9 cellular contexts compared by ENCODE assay signal in genomic region chr3:156382458-156383346, GRCh38.
DNase-seq lines count a peak whose midpoint lies in the region; TF ChIP-seq lines count a peak whose summit lies in the region.
"Had no signal": no experiment of that assay in that cellular context is flagged by ENCODE, and none has a peak within 500 bp of the region (broad histone marks: within the 10 kb centered on the region; RNA-seq: fewer than 3 reads in every experiment).

No MANE protein-coding gene starts in this region.

- POLR2A ChIA-PET in CD4-positive, alpha-beta memory T cell (lab: Charles Lee; ENCODE audit: partially characterized antibody) = no interaction called here

- H3K4me3 ChIP-seq in cardiac fibroblast (replicated peaks in 1 of 2; ENCODE audit: low read depth in 2 of 2, low read length in 2 of 2) = no peak overlapping the region
- H3K4me3 ChIP-seq in CD4-positive, alpha-beta memory T cell (ENCODE audit: low read length in 2 of 2) = no peak overlapping the region

- no peak overlapping the region for H3K4me3 Mint-ChIP-seq in activated T-cell treated with anti-CD3 and anti-CD28 coated beads, Interleukin-2, amount 50 U/mL, for 24 hours
- H3K4me3 Mint-ChIP-seq in neural crest cell = no peak overlapping the region
- no peak overlapping the region for H3K4me3 Mint-ChIP-seq in CD4-positive, alpha-beta memory T cell
- H3K4me3 Mint-ChIP-seq: stimulated activated naive CD8-positive, alpha-beta T cell treated with anti-CD3 and anti-CD28 coated beads, Interleukin-15, Interleukin-2, amounts not matched to agents 100 ng/mL and 50 ng/mL, for 24 hours had no signal

- no peaks in the 10 kb centered on the region for H3K4me1 ChIP-seq in CD4-positive, alpha-beta memory T cell (ENCODE audit: insufficient read depth, low read length)

- no peaks in the 10 kb centered on the region for H3K9me3 ChIP-seq in CD4-positive, alpha-beta memory T cell (ENCODE audit: control insufficient read depth in 1 of 2, low read length in 2 of 2)

- H3K4me1 Mint-ChIP-seq in activated T-cell treated with anti-CD3 and anti-CD28 coated beads, Interleukin-2, amount 50 U/mL, for 24 hours (ENCODE audit: low read depth) = no peaks in the 10 kb centered on the region
- H3K4me1 Mint-ChIP-seq in neural crest cell = peaks cover 5% of the 10 kb centered on the region
- no peaks in the 10 kb centered on the region for H3K4me1 Mint-ChIP-seq in CD4-positive, alpha-beta memory T cell

- H3K27me3 ChIP-seq in CD4-positive, alpha-beta memory T cell (ENCODE audit: insufficient read depth, low read length) = no peaks in the 10 kb centered on the region

- no peak overlapping the region for H3K27ac ChIP-seq in CD4-positive, alpha-beta memory T cell (ENCODE audit: low read depth, low read length)

- intact Hi-C loops in CD4-positive, alpha-beta memory T cell (cut with micrococcal nuclease) = loop anchor here (5.0 kb wide), 1 partner anchor 125 kb away; no protein-coding TSS in a partner anchor

- H3K27ac Mint-ChIP-seq in activated T-cell treated with anti-CD3 and anti-CD28 coated beads, Interleukin-2, amount 50 U/mL, for 24 hours = no peak overlapping the region
- no peak overlapping the region for H3K27ac Mint-ChIP-seq in neural crest cell (ENCODE audit: unreplicated experiment)
- H3K27ac Mint-ChIP-seq in CD4-positive, alpha-beta memory T cell = no peak overlapping the region
- H3K27ac Mint-ChIP-seq: stimulated activated naive CD8-positive, alpha-beta T cell treated with anti-CD3 and anti-CD28 coated beads, Interleukin-15, Interleukin-2, amounts not matched to agents 100 ng/mL and 50 ng/mL, for 24 hours had no signal

- CTCF ChIA-PET in CD4-positive, alpha-beta memory T cell (lab: Charles Lee; ENCODE audit: partially characterized antibody) = interaction anchor here (0.7 to 2.8 kb wide), 12 partner anchors 9 to 576 kb away, joined by 3 to 22 read pairs (median 4); partner anchors contain the start of gene C3orf33

- no peaks in the 10 kb centered on the region for H3K9me3 Mint-ChIP-seq in activated T-cell treated with anti-CD3 and anti-CD28 coated beads, Interleukin-2, amount 50 U/mL, for 24 hours
- H3K9me3 Mint-ChIP-seq in neural crest cell = no peaks in the 10 kb centered on the region
- H3K9me3 Mint-ChIP-seq in CD4-positive, alpha-beta memory T cell = no peaks in the 10 kb centered on the region
- H3K9me3 Mint-ChIP-seq: stimulated activated naive CD8-positive, alpha-beta T cell treated with anti-CD3 and anti-CD28 coated beads, Interleukin-15, Interleukin-2, amounts not matched to agents 100 ng/mL and 50 ng/mL, for 24 hours had no signal

- peak; percentile 27 to 39 for DNase-seq in activated T-cell treated with anti-CD3 and anti-CD28 coated beads, Interleukin-2, amount 50 U/mL, for 48 hours
- no peak for DNase-seq in activated T-cell treated with anti-CD3 and anti-CD28 coated beads, Interleukin-2, amount 50 U/mL, for 24 hours
- DNase-seq in H4 (ENCODE audit: low spot score) (peak; percentile 43), NCI-H774 (lab: John Stamatoyannopoulos, UW) (peak; percentile 31), cardiac fibroblast (ENCODE audit: low read depth in 2 of 2) (peak; percentile 51 to 66), neural crest cell (ENCODE audit: low read depth, low spot score) (peak; percentile 16), T-helper 1 cell (no peak)
- no peak for DNase-seq in CD4-positive, alpha-beta memory T cell

- H3K36me3 ChIP-seq in CD4-positive, alpha-beta memory T cell (ENCODE audit: insufficient read depth, low read length) = no peaks in the 10 kb centered on the region

- TF ChIP-seq CTCF in cardiac fibroblast (IDR thresholded peaks at IDR 0.05; ENCODE audit: low read depth, low read length) (peak; percentile 92), neural crest cell (conservative IDR thresholded peaks at IDR 0.05) (peak; percentile 55)

- peaks cover 3% of the 10 kb centered on the region for H3K27me3 Mint-ChIP-seq in activated T-cell treated with anti-CD3 and anti-CD28 coated beads, Interleukin-2, amount 50 U/mL, for 24 hours
- no peaks in the 10 kb centered on the region for H3K27me3 Mint-ChIP-seq in neural crest cell (ENCODE audit: low read depth)
- H3K27me3 Mint-ChIP-seq in CD4-positive, alpha-beta memory T cell = peaks cover 6 to 7% of the 10 kb centered on the region in 2 donors
- H3K27me3 Mint-ChIP-seq: stimulated activated naive CD8-positive, alpha-beta T cell treated with anti-CD3 and anti-CD28 coated beads, Interleukin-15, Interleukin-2, amounts not matched to agents 100 ng/mL and 50 ng/mL, for 24 hours had no signal

- H3K36me3 Mint-ChIP-seq in activated T-cell treated with anti-CD3 and anti-CD28 coated beads, Interleukin-2, amount 50 U/mL, for 24 hours (ENCODE audit: low read depth) = no peaks in the 10 kb centered on the region
- no peaks in the 10 kb centered on the region for H3K36me3 Mint-ChIP-seq in neural crest cell (ENCODE audit: low read depth)
- no peaks in the 10 kb centered on the region for H3K36me3 Mint-ChIP-seq in CD4-positive, alpha-beta memory T cell

Comparison
In these comparisons a context has a peak if more than half of its experiments do, and no peak if none do; other contexts are left out.
1. DNase-seq: peak in activated T-cell treated with anti-CD3 and anti-CD28 coated beads, Interleukin-2, amount 50 U/mL, for 48 hours (2 of 2), H4 (single experiment), NCI-H774 (single experiment), cardiac fibroblast (2 of 2) and neural crest cell (single experiment); none in activated T-cell treated with anti-CD3 and anti-CD28 coated beads, Interleukin-2, amount 50 U/mL, for 24 hours (single experiment), T-helper 1 cell (0 of 5) and CD4-positive, alpha-beta memory T cell (0 of 5).